8 cellular contexts compared by ENCODE assay signal in the genomic region with DNA sequence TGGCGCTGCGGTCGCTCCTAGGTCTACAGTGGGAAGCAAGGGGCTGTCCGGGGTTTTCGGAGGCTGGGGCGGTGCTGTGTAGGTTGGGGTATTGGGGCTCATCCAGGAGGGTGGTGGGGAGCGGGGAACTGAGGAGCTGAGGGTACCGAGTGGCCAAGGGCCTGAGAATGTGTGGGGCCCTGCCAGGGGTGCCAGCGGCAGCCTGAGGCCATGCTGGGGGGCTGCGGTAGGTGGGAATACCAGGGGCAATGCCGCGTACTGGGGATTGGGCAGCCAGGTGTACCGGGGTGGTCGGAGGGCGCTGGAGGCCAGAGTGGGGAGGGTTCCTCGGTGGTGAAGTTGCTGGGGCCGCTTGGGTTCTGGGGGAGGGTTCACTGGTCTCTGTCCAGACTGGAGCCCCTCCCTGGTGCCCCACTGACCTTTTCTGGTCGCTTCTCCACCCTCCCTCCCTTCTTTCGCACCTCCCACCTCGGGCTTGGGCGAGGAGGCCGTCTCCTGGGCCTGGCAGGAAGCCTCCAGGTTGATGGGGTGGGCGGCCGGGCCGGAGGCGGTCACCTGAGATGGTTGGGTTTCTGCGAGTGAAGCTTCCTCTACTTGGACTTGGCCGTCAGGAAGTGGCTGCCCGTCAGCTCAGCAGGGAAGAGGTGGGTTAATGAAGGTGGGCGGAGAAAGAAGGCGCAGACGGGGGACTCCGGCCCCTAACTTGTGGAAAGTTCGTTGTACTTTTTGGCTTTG. TPM values are rescaled to one million over a fixed set of nuclear protein-coding genes. Genes with fewer than 3 reads are reported as not detected.
A peak's percentile ranks its signal among the peaks of the same experiment; 100 is the strongest.
DNase-seq lines count a peak whose midpoint lies in the region; ATAC-seq, FAIRE-seq and TF ChIP-seq lines count a peak whose summit lies in the region.

No MANE protein-coding gene starts in this region.

- peak overlapping the region; percentile 95 for H3K9ac ChIP-seq in HepG2 (ENCODE audit: insufficient read depth, low read depth, low read length)

- H3K4me1 ChIP-seq in HepG2 (ENCODE audit: insufficient read depth, low read length) (peaks cover 23% of the 10 kb centered on the region), testis (peaks cover 18% of the 10 kb centered on the region)

- peak overlapping the region; percentile 86 to 95 (median 91) for H3K4me3 Mint-ChIP-seq in brain

- peaks cover 41% of the 10 kb centered on the region for H3K79me2 ChIP-seq in HepG2 (ENCODE audit: insufficient read depth, low read length)

- no peaks in the 10 kb centered on the region for H3K9me3 ChIP-seq in HepG2 (ENCODE audit: low read length)
- H3K9me3 ChIP-seq in testis = no peaks in the 10 kb centered on the region

- POLR2A ChIA-PET in HepG2 (lab: Yijun Ruan, JAX) = no interaction called here

- peak; percentile 50 for ATAC-seq in GM21381 (IDR thresholded peaks at IDR 0.05; ENCODE audit: unreplicated experiment)
- peak; percentile 58 for ATAC-seq in HepG2

- no peaks in the 10 kb centered on the region for H3K27me3 Mint-ChIP-seq in brain

- H4K20me1 ChIP-seq in HepG2 (ENCODE audit: insufficient read depth, low read length) = peaks cover 30% of the 10 kb centered on the region; the same call in 1 of the 2 replicates

- 2% methylated on average over 18 of the region's 34 CpGs for WGBS in HepG2 (ENCODE audit: low lambda C conversion rate)
- WGBS in testis, 2 donors = 1% methylated on average over 33 to 34 of the region's 34 CpGs

- intact Hi-C loops in HepG2 (cut with micrococcal nuclease; ENCODE audit: unreplicated experiment) = no loop called here
- intact Hi-C loops in testis (cut with DNase I; ENCODE audit: low total_unique reads) = loop anchor here (10.0 kb wide), 1 partner anchor 137 kb away; a partner anchor contains a TSS

- TF ChIP-seq POLR2A in HepG2 (IDR thresholded peaks at IDR 0.05; ENCODE audit: insufficient read depth in 1 of 2, low read depth in 2 of 2, low read length in 2 of 2) (no peak), testis (IDR thresholded peaks at IDR 0.05) (no peak)

- DNase-seq in LNCaP clone FGC (ENCODE audit: low read depth) (no peak), HepG2 (ENCODE audit: low spot score) (peak; percentile 25), testis (no peak), H4 (ENCODE audit: low spot score) (no peak), NCI-H2029 treated with DMSO at 0.1 percent for 48 hours (lab: John Stamatoyannopoulos, UW) (no peak)

- TF ChIP-seq CTCF in LNCaP clone FGC (IDR thresholded peaks at IDR 0.05; ENCODE audit: control insufficient read depth, extremely low read depth, insufficient read depth) (no peak), brain (conservative IDR thresholded peaks at IDR 0.05) (no peak), HepG2 (CRISPR knock-in tag; IDR thresholded peaks at IDR 0.05) (no peak), testis (IDR thresholded peaks at IDR 0.05) (no peak)

- TF ChIP-seq EP300 in HepG2 (IDR thresholded peaks at IDR 0.05; ENCODE audit: low read depth in 2 of 2, low read length in 2 of 2) (no peak), HepG2 (CRISPR knock-in tag; IDR thresholded peaks at IDR 0.05; ENCODE audit: borderline replicate concordance) (no peak; the same call in 1 of the 2 replicates)

- H3K27ac ChIP-seq in HepG2 (ENCODE audit: extremely low read length, insufficient read depth, low read length) (peak overlapping the region; percentile 78), testis (peak overlapping the region; percentile 89 to 90)

- H3K36me3 ChIP-seq in HepG2 (replicated peaks in 1 of 2; ENCODE audit: control insufficient read depth in 1 of 2, insufficient read depth in 2 of 2, low read length in 2 of 2) = peaks cover 16 to 37% of the 10 kb centered on the region in 2 experiments
- H3K36me3 ChIP-seq in testis (ENCODE audit: low read depth, missing control alignments) = no peaks in the 10 kb centered on the region

- H3K4me3 ChIP-seq in GM08714 (ENCODE audit: low read length) = peak overlapping the region; percentile 89
- peak overlapping the region; percentile 98 for H3K4me3 ChIP-seq in LNCaP clone FGC (ENCODE audit: low read depth, low read length)
- peak overlapping the region; percentile 93 to 100 (median 99) for H3K4me3 ChIP-seq in HepG2 (replicated peaks in 1 of 3; ENCODE audit: insufficient read depth in 1 of 3, low read depth in 2 of 3, low read length in 3 of 3)
- peak overlapping the region; percentile 73 to 91 for H3K4me3 ChIP-seq in testis

- in situ Hi-C loops in HepG2 (cut with HindIII; ENCODE audit: extremely low pct_ligation_motif_present, low pct_unique_long_range_greater_than_20kb) = no loop called here

- FAIRE-seq in HepG2 (lab: Jason Lieb, UNC) = no peak

- H2AFZ ChIP-seq in HepG2 (ENCODE audit: low read length) = no peak overlapping the region

- peak overlapping the region; percentile 74 to 97 (median 92) for H3K27ac Mint-ChIP-seq in brain

- H3K9me3 Mint-ChIP-seq in brain = no peaks in the 10 kb centered on the region

- CTCF ChIA-PET in HepG2 (lab: Yijun Ruan, JAX; ENCODE audit: low intra/inter-chr PET ratio, low total read pairs) = no interaction called here

- no TSS peak for BruUV-seq in HepG2 (replicated peaks; lab: Mats Ljungman, UMichigan)

- H3K27me3 ChIP-seq in HepG2 (ENCODE audit: control insufficient read depth in 1 of 2, insufficient read depth in 2 of 2, low read length in 2 of 2) (no peaks in the 10 kb centered on the region; a peak in 1 of 5 replicates), testis (no peaks in the 10 kb centered on the region)

- peak overlapping the region; percentile 94 for H3K4me2 ChIP-seq in HepG2 (ENCODE audit: low read depth, low read length)

- H3K36me3 Mint-ChIP-seq in brain = peaks cover 38% of the 10 kb centered on the region

- peaks cover 28% of the 10 kb centered on the region for H3K4me1 Mint-ChIP-seq in brain

- no peak for TF ChIP-seq RAD21 in HepG2 (CRISPR knock-in tag; IDR thresholded peaks at IDR 0.05)

RNA-seq across cellular contexts. Expression of a gene that starts 0.9 kb away (rescaled TPM):
- 13.1 TPM for polyA plus RNA-seq in brain (ENCODE audit: insufficient read depth, low read depth, low replicate concordance)
- 16.8 and 26.5 TPM in 2 replicates for total RNA-seq in HepG2 (2016; rRNA removed; fragmentation: Illumina TruSeq; extraction: Trizol)
- 6.5 and 6.8 TPM in 2 replicates for total RNA-seq in HepG2 (2016; cell fraction: cytosol; rRNA removed; fragmentation: Illumina TruSeq; extraction: Trizol; ENCODE audit: low read depth)
- total RNA-seq in HepG2 (2016; cell fraction: insoluble cytoplasmic fraction; rRNA removed; fragmentation: Illumina TruSeq; extraction: Trizol) = 14.2 and 27.6 TPM in 2 replicates
- total RNA-seq in HepG2 (2016; cell fraction: membrane; rRNA removed; fragmentation: Illumina TruSeq; extraction: Trizol) = 10.5 and 10.6 TPM in 2 replicates
- total RNA-seq in HepG2 (2016; cell fraction: nucleus; rRNA removed; fragmentation: Illumina TruSeq; extraction: Trizol) = 20.8 and 27.2 TPM in 2 replicates
- polyA plus RNA-seq in HepG2 (2011; rRNA removed) = 20.5 and 29.8 TPM in 2 replicates
- polyA plus RNA-seq in HepG2 (2011; cell fraction: cytosol; rRNA removed) = 8.1 and 10.8 TPM in 2 replicates
- polyA plus RNA-seq in HepG2 (2011; cell fraction: nucleus; rRNA removed) = 303 and 327 TPM in 2 replicates
- polyA plus RNA-seq in HepG2 (2012) = 24.1 and 26.3 TPM in 2 replicates
- polyA plus RNA-seq in HepG2 (2016; cell fraction: cytosol; fragmentation: Illumina TruSeq; extraction: Trizol; ENCODE audit: low read depth) = 2.3 and 2.6 TPM in 2 replicates
- polyA plus RNA-seq in HepG2 (2016; cell fraction: insoluble cytoplasmic fraction; fragmentation: Illumina TruSeq; extraction: Trizol; ENCODE audit: low read depth) = 17.5 and 20.6 TPM in 2 replicates
- 6.1 and 6.3 TPM in 2 replicates for polyA plus RNA-seq in HepG2 (2016; cell fraction: membrane; fragmentation: Illumina TruSeq; extraction: Trizol; ENCODE audit: low read depth)
- polyA plus RNA-seq in HepG2 (2016; cell fraction: nucleus; fragmentation: Illumina TruSeq; extraction: Trizol; ENCODE audit: insufficient read depth, low read depth) = 80.9 and 81.0 TPM in 2 replicates
- polyA minus RNA-seq in HepG2 (2011; rRNA and poly(A)+ RNA removed; ENCODE audit: low replicate concordance) = 5.9 and 7.1 TPM in 2 replicates
- 4.2 and 5.9 TPM in 2 replicates for polyA minus RNA-seq in HepG2 (2011; cell fraction: cytosol; rRNA and poly(A)+ RNA removed)
- 19.3 and 20.2 TPM in 2 replicates for polyA minus RNA-seq in HepG2 (2011; cell fraction: nucleus; rRNA and poly(A)+ RNA removed)
- 100 to 1,000 TPM; 108 to 113 TPM for total RNA-seq in testis
- 39.7 TPM for polyA plus RNA-seq in testis (ENCODE audit: insufficient read depth, low read depth, low replicate concordance)
- total RNA-seq in H4 (2014; rRNA removed; shearing (Covaris generic)) = 12.7 and 13.5 TPM in 2 replicates

RNA-seq across cellular contexts. Expression of a gene that starts 22.6 kb away (rescaled TPM):
- polyA plus RNA-seq in brain (ENCODE audit: insufficient read depth, low read depth, low replicate concordance) = not detected
- total RNA-seq in HepG2 (2016; rRNA removed; fragmentation: Illumina TruSeq; extraction: Trizol) = not detected in 2 replicates
- total RNA-seq in HepG2 (2016; cell fraction: cytosol; rRNA removed; fragmentation: Illumina TruSeq; extraction: Trizol; ENCODE audit: low read depth) = not detected in 2 replicates
- total RNA-seq in HepG2 (2016; cell fraction: insoluble cytoplasmic fraction; rRNA removed; fragmentation: Illumina TruSeq; extraction: Trizol) = not detected in 2 replicates
- total RNA-seq in HepG2 (2016; cell fraction: membrane; rRNA removed; fragmentation: Illumina TruSeq; extraction: Trizol) = not detected in 2 replicates
- total RNA-seq in HepG2 (2016; cell fraction: nucleus; rRNA removed; fragmentation: Illumina TruSeq; extraction: Trizol) = not detected in 2 replicates
- polyA plus RNA-seq in HepG2 (2011; rRNA removed) = 0.04 and 0.33 TPM in 2 replicates
- 0.04 and 0.06 TPM in 2 replicates for polyA plus RNA-seq in HepG2 (2011; cell fraction: cytosol; rRNA removed)
- polyA plus RNA-seq in HepG2 (2011; cell fraction: nucleus; rRNA removed) = not detected in 2 replicates
- not detected in 2 replicates for polyA plus RNA-seq in HepG2 (2012)
- 0.14 TPM in 1 of 2 replicates, not detected in the other for polyA plus RNA-seq in HepG2 (2016; cell fraction: cytosol; fragmentation: Illumina TruSeq; extraction: Trizol; ENCODE audit: low read depth)
- polyA plus RNA-seq in HepG2 (2016; cell fraction: insoluble cytoplasmic fraction; fragmentation: Illumina TruSeq; extraction: Trizol; ENCODE audit: low read depth) = not detected in 2 replicates
- polyA plus RNA-seq in HepG2 (2016; cell fraction: membrane; fragmentation: Illumina TruSeq; extraction: Trizol; ENCODE audit: low read depth) = 0.15 TPM in 1 of 2 replicates, not detected in the other
- polyA plus RNA-seq in HepG2 (2016; cell fraction: nucleus; fragmentation: Illumina TruSeq; extraction: Trizol; ENCODE audit: insufficient read depth, low read depth) = not detected in 2 replicates
- not detected in 2 replicates for polyA minus RNA-seq in HepG2 (2011; rRNA and poly(A)+ RNA removed; ENCODE audit: low replicate concordance)
- not detected in 2 replicates for polyA minus RNA-seq in HepG2 (2011; cell fraction: cytosol; rRNA and poly(A)+ RNA removed)
- not detected in 2 replicates for polyA minus RNA-seq in HepG2 (2011; cell fraction: nucleus; rRNA and poly(A)+ RNA removed)
- under 1 TPM; 0.37 to 0.55 TPM for total RNA-seq in testis
- not detected for polyA plus RNA-seq in testis (ENCODE audit: insufficient read depth, low read depth, low replicate concordance)
- total RNA-seq in H4 (2014; rRNA removed; shearing (Covaris generic)) = not detected in 2 replicates

RNA-seq across cellular contexts. Expression of a gene that starts 55.3 kb away (rescaled TPM):
- 0.34 TPM for polyA plus RNA-seq in brain (ENCODE audit: insufficient read depth, low read depth, low replicate concordance)
- 0.66 and 1.0 TPM in 2 replicates for total RNA-seq in HepG2 (2016; rRNA removed; fragmentation: Illumina TruSeq; extraction: Trizol)
- total RNA-seq in HepG2 (2016; cell fraction: cytosol; rRNA removed; fragmentation: Illumina TruSeq; extraction: Trizol; ENCODE audit: low read depth) = 0.09 and 0.10 TPM in 2 replicates
- total RNA-seq in HepG2 (2016; cell fraction: insoluble cytoplasmic fraction; rRNA removed; fragmentation: Illumina TruSeq; extraction: Trizol) = 0.68 and 1.1 TPM in 2 replicates
- 0.31 and 0.34 TPM in 2 replicates for total RNA-seq in HepG2 (2016; cell fraction: membrane; rRNA removed; fragmentation: Illumina TruSeq; extraction: Trizol)
- 1.0 and 1.6 TPM in 2 replicates for total RNA-seq in HepG2 (2016; cell fraction: nucleus; rRNA removed; fragmentation: Illumina TruSeq; extraction: Trizol)
- 1.3 and 3.1 TPM in 2 replicates for polyA plus RNA-seq in HepG2 (2011; rRNA removed)
- polyA plus RNA-seq in HepG2 (2011; cell fraction: cytosol; rRNA removed) = 2.0 and 2.3 TPM in 2 replicates
- polyA plus RNA-seq in HepG2 (2011; cell fraction: nucleus; rRNA removed) = 1.5 and 1.8 TPM in 2 replicates
- polyA plus RNA-seq in HepG2 (2012) = 2.1 and 2.4 TPM in 2 replicates
- 0.08 and 0.09 TPM in 2 replicates for polyA plus RNA-seq in HepG2 (2016; cell fraction: cytosol; fragmentation: Illumina TruSeq; extraction: Trizol; ENCODE audit: low read depth)
- 0.65 and 0.91 TPM in 2 replicates for polyA plus RNA-seq in HepG2 (2016; cell fraction: insoluble cytoplasmic fraction; fragmentation: Illumina TruSeq; extraction: Trizol; ENCODE audit: low read depth)
- 0.16 and 0.28 TPM in 2 replicates for polyA plus RNA-seq in HepG2 (2016; cell fraction: membrane; fragmentation: Illumina TruSeq; extraction: Trizol; ENCODE audit: low read depth)
- 2.0 and 2.3 TPM in 2 replicates for polyA plus RNA-seq in HepG2 (2016; cell fraction: nucleus; fragmentation: Illumina TruSeq; extraction: Trizol; ENCODE audit: insufficient read depth, low read depth)
- polyA minus RNA-seq in HepG2 (2011; rRNA and poly(A)+ RNA removed; ENCODE audit: low replicate concordance) = 0.09 and 7.8 TPM in 2 replicates
- polyA minus RNA-seq in HepG2 (2011; cell fraction: cytosol; rRNA and poly(A)+ RNA removed) = 2.4 and 2.6 TPM in 2 replicates
- polyA minus RNA-seq in HepG2 (2011; cell fraction: nucleus; rRNA and poly(A)+ RNA removed) = 1.4 and 2.2 TPM in 2 replicates
- total RNA-seq in testis = under 1 TPM; 0.24 to 0.50 TPM
- 1.1 TPM for polyA plus RNA-seq in testis (ENCODE audit: insufficient read depth, low read depth, low replicate concordance)
- total RNA-seq in H4 (2014; rRNA removed; shearing (Covaris generic)) = 0.25 TPM in 1 of 2 replicates, not detected in the other
